Comparison of ENCODE assay signal across 16 cellular contexts in genomic region chr16:57143125-57143965, GRCh38. TPM values are rescaled to one million over a fixed set of nuclear protein-coding genes. Genes with fewer than 3 reads are reported as not detected.
DNase-seq lines count a peak whose midpoint lies in the region; ATAC-seq and TF ChIP-seq lines count a peak whose summit lies in the region.
"Had no signal": no experiment of that assay in that cellular context is flagged by ENCODE, and none has a peak within 500 bp of the region (broad histone marks: within the 10 kb centered on the region; RNA-seq: fewer than 3 reads in every experiment).

No MANE protein-coding gene starts in this region.

- TF ChIP-seq CTCF in neural crest cell (conservative IDR thresholded peaks at IDR 0.05), result no peak
- TF ChIP-seq CTCF in transverse colon (IDR thresholded peaks at IDR 0.05), result no peak
- no peak for TF ChIP-seq CTCF in osteocyte (IDR thresholded peaks at IDR 0.05)

- H3K36me3 ChIP-seq in transverse colon, result no peaks in the 10 kb centered on the region
- H3K36me3 ChIP-seq: stomach had no signal

- no peak overlapping the region for H3K4me3 Mint-ChIP-seq in activated naive CD8-positive, alpha-beta T cell
- no peak overlapping the region for H3K4me3 Mint-ChIP-seq in activated naive CD8-positive, alpha-beta T cell treated with anti-CD3 and anti-CD28 coated beads, Interleukin-2, amount 50 U/mL, for 24 hours
- H3K4me3 Mint-ChIP-seq in neural crest cell (peak overlapping the region; percentile 41), osteocyte (ENCODE audit: unreplicated experiment) (no peak overlapping the region)
- H3K4me3 Mint-ChIP-seq: activated T-cell treated with anti-CD3 and anti-CD28 coated beads, Interleukin-2, amount 50 U/mL, for 72 hours had no signal

- no peaks in the 10 kb centered on the region for H3K27me3 Mint-ChIP-seq in activated naive CD8-positive, alpha-beta T cell
- H3K27me3 Mint-ChIP-seq in activated naive CD8-positive, alpha-beta T cell treated with anti-CD3 and anti-CD28 coated beads, Interleukin-2, amount 50 U/mL, for 24 hours, result no peaks in the 10 kb centered on the region
- H3K27me3 Mint-ChIP-seq in neural crest cell (ENCODE audit: low read depth) (peaks cover 4% of the 10 kb centered on the region), osteocyte (ENCODE audit: unreplicated experiment) (no peaks in the 10 kb centered on the region)

- intact Hi-C loops in transverse colon (cut with DNase I; ENCODE audit: low total_unique reads), result no loop called here

- 64% methylated on average over 14 of the region's 14 CpGs; no CpG with 5 or more reads in 1 of the 2 donors for WGBS in transverse colon (ENCODE audit: low coverage in 1 of 2), 2 donors

- peak overlapping the region; percentile 28 for H3K27ac Mint-ChIP-seq in activated naive CD8-positive, alpha-beta T cell
- no peak overlapping the region for H3K27ac Mint-ChIP-seq in activated naive CD8-positive, alpha-beta T cell treated with anti-CD3 and anti-CD28 coated beads, Interleukin-2, amount 50 U/mL, for 24 hours
- H3K27ac Mint-ChIP-seq in neural crest cell (ENCODE audit: unreplicated experiment) (peak overlapping the region; percentile 12), osteocyte (ENCODE audit: unreplicated experiment) (no peak overlapping the region)
- H3K27ac Mint-ChIP-seq: activated T-cell treated with anti-CD3 and anti-CD28 coated beads, Interleukin-2, amount 50 U/mL, for 72 hours had no signal

- H3K4me3 ChIP-seq in transverse colon, result no peak overlapping the region
- H3K4me3 ChIP-seq: A549, coronary artery, PC-9, stomach had no signal

- DNase-seq in activated naive CD8-positive, alpha-beta T cell treated with anti-CD3 and anti-CD28 coated beads, Interleukin-2, amount 50 U/mL, for 24 hours, result no peak
- DNase-seq in globus pallidus (ENCODE audit: low spot score), result peak; percentile 98
- DNase-seq in neural crest cell (ENCODE audit: low read depth, low spot score), result peak; percentile 43
- DNase-seq in transverse colon, result peak; percentile 49
- DNase-seq in stimulated activated CD4-positive, alpha-beta T cell treated with anti-CD3 and anti-CD28 coated beads, Interleukin-15, amount 100 ng/mL, for 24 hours, result no peak
- no peak for DNase-seq in osteocyte (ENCODE audit: extremely low spot score, unreplicated experiment)
- DNase-seq in NOMO-1 treated with dmso at 0.1 percent for 144 hours (lab: John Stamatoyannopoulos, UW; ENCODE audit: unreplicated experiment), result no peak
- DNase-seq: activated T-cell treated with anti-CD3 and anti-CD28 coated beads, Interleukin-2, amount 50 U/mL, for 72 hours; NCI-H187 treated with DMSO at 0.1 percent for 48 hours; NCI-H510A treated with DMSO at 0.1 percent for 48 hours; PC-9; stomach had no signal

- peaks cover 3% of the 10 kb centered on the region for H3K36me3 Mint-ChIP-seq in activated naive CD8-positive, alpha-beta T cell
- no peaks in the 10 kb centered on the region for H3K36me3 Mint-ChIP-seq in activated naive CD8-positive, alpha-beta T cell treated with anti-CD3 and anti-CD28 coated beads, Interleukin-2, amount 50 U/mL, for 24 hours (ENCODE audit: low read depth)
- H3K36me3 Mint-ChIP-seq in neural crest cell (ENCODE audit: low read depth) (no peaks in the 10 kb centered on the region), osteocyte (ENCODE audit: unreplicated experiment) (no peaks in the 10 kb centered on the region)

- no peaks in the 10 kb centered on the region for H3K27me3 ChIP-seq in transverse colon
- H3K27me3 ChIP-seq: stomach had no signal

- no peaks in the 10 kb centered on the region for H3K9me3 Mint-ChIP-seq in activated naive CD8-positive, alpha-beta T cell (ENCODE audit: low read depth)
- no peaks in the 10 kb centered on the region for H3K9me3 Mint-ChIP-seq in activated naive CD8-positive, alpha-beta T cell treated with anti-CD3 and anti-CD28 coated beads, Interleukin-2, amount 50 U/mL, for 24 hours
- H3K9me3 Mint-ChIP-seq in neural crest cell (no peaks in the 10 kb centered on the region), osteocyte (ENCODE audit: unreplicated experiment) (no peaks in the 10 kb centered on the region)
- H3K9me3 Mint-ChIP-seq: activated T-cell treated with anti-CD3 and anti-CD28 coated beads, Interleukin-2, amount 50 U/mL, for 72 hours had no signal

- no peak for TF ChIP-seq EP300 in transverse colon (IDR thresholded peaks at IDR 0.05; ENCODE audit: low read depth)

- peak overlapping the region in 2 of 4 donors; percentile 2 to 8 for H3K27ac ChIP-seq in transverse colon
- H3K27ac ChIP-seq: A549, PC-9, stomach had no signal

- no peaks in the 10 kb centered on the region for H3K9me3 ChIP-seq in transverse colon
- H3K9me3 ChIP-seq: A549, stomach had no signal

- in situ Hi-C loops in transverse colon (cut with MboI; ENCODE audit: low pct_ligation_motif_present in 1 of 4, low pct_unique_long_range_greater_than_20kb in 1 of 4, low sequenced_read_pairs in 3 of 4), result no loop called here

- TF ChIP-seq POLR2A in transverse colon (IDR thresholded peaks at IDR 0.05), result no peak

- peaks cover 11 to 51% (median 32%) of the 10 kb centered on the region in 4 donors for H3K4me1 ChIP-seq in transverse colon
- H3K4me1 ChIP-seq: A549 had no signal

- H3K4me1 Mint-ChIP-seq in activated naive CD8-positive, alpha-beta T cell (ENCODE audit: low read depth), result peaks cover 52% of the 10 kb centered on the region
- peaks cover 27% of the 10 kb centered on the region for H3K4me1 Mint-ChIP-seq in activated naive CD8-positive, alpha-beta T cell treated with anti-CD3 and anti-CD28 coated beads, Interleukin-2, amount 50 U/mL, for 24 hours
- H3K4me1 Mint-ChIP-seq in neural crest cell, result peaks cover 77% of the 10 kb centered on the region
- H3K4me1 Mint-ChIP-seq in osteocyte (ENCODE audit: unreplicated experiment), result peaks cover 44% of the 10 kb centered on the region

- ATAC-seq in activated naive CD8-positive, alpha-beta T cell treated with anti-CD3 and anti-CD28 coated beads, Interleukin-2, amount 50 U/mL, for 24 hours, result no peak
- ATAC-seq: A549; activated T-cell treated with anti-CD3 and anti-CD28 coated beads, Interleukin-2, amount 50 U/mL, for 72 hours; esophagus mucosa had no signal

RNA-seq across cellular contexts. Expression of gene PSME3IP1, which starts 42.5 kb away (rescaled TPM):
- total RNA-seq in neural crest cell, result 102 and 108 TPM in 2 replicates
- 100 to 1,000 TPM in 3 of 4 donors, 10 to 100 TPM in 1; 95.7 to 185 (median 120) TPM for total RNA-seq in transverse colon
- total RNA-seq in osteocyte, result 81.2 and 83.1 TPM in 2 replicates

RNA-seq across cellular contexts. Expression of gene RSPRY1, which starts 42.8 kb away (rescaled TPM):
- total RNA-seq in neural crest cell (46.8 and 53.4 TPM in 2 replicates), transverse colon (10 to 100 TPM; 17.1 to 58.4 (median 44.5) TPM), osteocyte (49.3 and 50.8 TPM in 2 replicates)

RNA-seq across cellular contexts. Expression of gene CPNE2, which starts 51.0 kb away (rescaled TPM):
- total RNA-seq in neural crest cell, result 33.1 and 36.9 TPM in 2 replicates
- total RNA-seq in transverse colon, result 100 to 1,000 TPM in 2 of 4 donors, 10 to 100 TPM in 2; 41.6 to 154 (median 84.2) TPM
- 33.7 and 33.9 TPM in 2 replicates for total RNA-seq in osteocyte

Comparison
In these comparisons a context has a peak if more than half of its experiments do, and no peak if none do; other contexts are left out.
1. H3K27ac Mint-ChIP-seq: peak in activated naive CD8-positive, alpha-beta T cell (single experiment) and neural crest cell (single experiment); none in activated naive CD8-positive, alpha-beta T cell treated with anti-CD3 and anti-CD28 coated beads, Interleukin-2, amount 50 U/mL, for 24 hours (single experiment) and osteocyte (single experiment).
2. DNase-seq: peak in globus pallidus (single experiment), neural crest cell (single experiment) and transverse colon (single experiment); none in activated naive CD8-positive, alpha-beta T cell treated with anti-CD3 and anti-CD28 coated beads, Interleukin-2, amount 50 U/mL, for 24 hours (single experiment), stimulated activated CD4-positive, alpha-beta T cell treated with anti-CD3 and anti-CD28 coated beads, Interleukin-15, amount 100 ng/mL, for 24 hours (single experiment), osteocyte (single experiment) and NOMO-1 treated with dmso at 0.1 percent for 144 hours (single experiment).